1 cellular context compared by ENCODE assay signal in genomic region chr16:81635336-81635947, GRCh38.
TF ChIP-seq lines count a peak whose summit lies in the region.

No MANE protein-coding gene starts in this region.

TF ChIP-seq in K562, 482 proteins besides CTCF, POLR2A, EP300 and RAD21:
- 0 out of 2 replicates have a peak, but pooled peaks have one; percentile 41 for TF ChIP-seq CUX1 (CRISPR knock-in tag; IDR thresholded peaks at IDR 0.05)
- no peak for TF ChIP-seq ILK (tag; IDR thresholded peaks at IDR 0.05; ENCODE audit: borderline replicate concordance, low read depth)
- TF ChIP-seq FOXJ2 (tag; IDR thresholded peaks at IDR 0.05) = peak; percentile 60; the same call in 1 of the 2 replicates
- TF ChIP-seq BRD4 (IDR thresholded peaks at IDR 0.05) = peak; percentile 70; the same call in 1 of the 2 replicates
- 0 out of 4 replicates have a peak, but pooled peaks of 1 of the 2 experiments have one; percentile 5 for TF ChIP-seq ZNF639 (CRISPR knock-in tag; conservative IDR thresholded peaks at IDR 0.05 in 1 of 2, IDR thresholded peaks at IDR 0.05 in 1 of 2)
- no peak for TF ChIP-seq ZNF740 (CRISPR knock-in tag; IDR thresholded peaks at IDR 0.05)
- no peak for TF ChIP-seq ZNF740 (tag; IDR thresholded peaks at IDR 0.05)
- TF ChIP-seq ZNF592 (IDR thresholded peaks at IDR 0.05) = no peak
- 0 out of 2 replicates have a peak, but pooled peaks have one; percentile 7 for TF ChIP-seq ZNF644 (tag; IDR thresholded peaks at IDR 0.05; ENCODE audit: low read depth)
- TF ChIP-seq BRF1 (IDR thresholded peaks at IDR 0.05; ENCODE audit: borderline replicate concordance, extremely low read depth, insufficient read length) = no peak
TF ChIP-seq in K562: peak in this region for 5.
